Comparison of ENCODE assay signal across 8 cellular contexts in genomic region chr11:17063171-17064002, GRCh38. TPM values are rescaled to one million over a fixed set of nuclear protein-coding genes. Genes with fewer than 3 reads are reported as not detected.
DNase-seq lines count a peak whose midpoint lies in the region; ATAC-seq and TF ChIP-seq lines count a peak whose summit lies in the region.

No MANE protein-coding gene starts in this region.

- H3K27me3 Mint-ChIP-seq in osteocyte (ENCODE audit: unreplicated experiment) = no peaks in the 10 kb centered on the region

- ATAC-seq in HG02610 (IDR thresholded peaks at IDR 0.05; ENCODE audit: unreplicated experiment) = peak; percentile 75

- DNase-seq in activated gamma-delta T cell treated with Interleukin-2 at 50 U/mL for 16 hours = peak; percentile 14
- DNase-seq in activated gamma-delta T cell (lab: John Stamatoyannopoulos, UW) = no peak
- peak; percentile 21 for DNase-seq in NCI-H2196 treated with DMSO at 0.1 percent for 48 hours (lab: John Stamatoyannopoulos, UW; ENCODE audit: unreplicated experiment)
- DNase-seq in activated CD8-positive, alpha-beta memory T cell treated with anti-CD3 and anti-CD28 coated beads, Interleukin-2, amount 50 U/mL, for 48 hours = peak; percentile 81
- DNase-seq in foreskin fibroblast = peak; percentile 24 to 74
- DNase-seq in osteocyte (ENCODE audit: extremely low spot score, unreplicated experiment) = peak; percentile 87
- no peak for DNase-seq in 8988T

- no peaks in the 10 kb centered on the region for H3K36me3 Mint-ChIP-seq in osteocyte (ENCODE audit: unreplicated experiment)

- H3K4me3 ChIP-seq in foreskin fibroblast (ENCODE audit: low read depth in 1 of 2, low read length in 2 of 2) = no peak overlapping the region

- H3K9me3 Mint-ChIP-seq in osteocyte (ENCODE audit: unreplicated experiment) = peaks cover 4% of the 10 kb centered on the region

- TF ChIP-seq CTCF in foreskin fibroblast (IDR thresholded peaks at IDR 0.05; ENCODE audit: low read depth, low read length) (peak; percentile 82), osteocyte (IDR thresholded peaks at IDR 0.05) (peak; percentile 91)

- no peak overlapping the region for H3K4me3 Mint-ChIP-seq in osteocyte (ENCODE audit: unreplicated experiment)

- no peaks in the 10 kb centered on the region for H3K4me1 Mint-ChIP-seq in osteocyte (ENCODE audit: unreplicated experiment)

- H3K27ac Mint-ChIP-seq in osteocyte (ENCODE audit: unreplicated experiment) = no peak overlapping the region

RNA-seq across cellular contexts. Expression of gene RPS13, which starts 14.1 kb away (rescaled TPM):
- 981 and 1,003 TPM in 2 replicates for total RNA-seq in osteocyte

RNA-seq across cellular contexts. Expression of gene PLEKHA7, which starts 49.2 kb away (rescaled TPM):
- total RNA-seq in osteocyte = 14.9 and 15.6 TPM in 2 replicates

Comparison
In these comparisons a context has a peak if more than half of its experiments do, and no peak if none do; other contexts are left out.
1. DNase-seq: peak in activated gamma-delta T cell treated with Interleukin-2 at 50 U/mL for 16 hours (single experiment), NCI-H2196 treated with DMSO at 0.1 percent for 48 hours (single experiment), activated CD8-positive, alpha-beta memory T cell treated with anti-CD3 and anti-CD28 coated beads, Interleukin-2, amount 50 U/mL, for 48 hours (single experiment), foreskin fibroblast (2 of 2) and osteocyte (single experiment); none in activated gamma-delta T cell (single experiment) and 8988T (single experiment).